ENCODE assay signal across 11 cellular contexts in the genomic region with DNA sequence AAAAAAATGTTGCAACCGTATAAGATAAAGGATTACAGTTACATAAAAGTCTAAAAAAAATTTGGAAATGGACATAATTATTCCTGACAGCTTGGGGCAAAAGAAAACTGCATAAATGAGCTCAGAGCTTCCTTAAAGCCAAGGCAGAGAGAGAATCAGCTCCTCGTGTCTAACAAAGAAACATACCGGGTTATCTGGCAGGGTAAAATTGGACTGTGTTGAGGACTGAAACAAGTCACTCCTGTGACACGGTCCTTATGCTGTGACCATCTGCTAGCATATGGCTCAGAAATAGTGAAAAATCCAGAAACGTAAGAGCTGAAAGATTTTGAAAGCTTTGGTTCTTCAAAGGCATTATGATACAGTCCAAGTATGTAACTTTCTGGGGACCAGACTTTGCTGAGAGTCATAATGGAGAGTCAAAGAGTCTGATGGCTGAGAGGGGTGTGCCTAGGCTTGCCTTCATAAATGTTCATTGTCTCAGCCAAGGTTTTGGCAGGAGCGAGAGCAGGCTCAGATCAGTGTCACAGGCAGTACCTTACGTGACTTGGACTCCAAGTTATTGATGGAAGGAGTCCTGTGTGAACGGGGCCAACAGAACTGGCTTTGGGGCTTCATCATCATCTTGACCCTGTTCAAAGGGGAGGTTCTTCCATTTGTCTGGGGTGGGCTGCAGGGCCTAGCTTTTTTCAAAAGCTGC. TPM values are rescaled to one million over a fixed set of nuclear protein-coding genes. Genes with fewer than 3 reads are reported as not detected.
A peak's percentile ranks its signal among the peaks of the same experiment; 100 is the strongest.
DNase-seq lines count a peak whose midpoint lies in the region; ATAC-seq and TF ChIP-seq lines count a peak whose summit lies in the region.
"Had no signal": no experiment of that assay in that cellular context is flagged by ENCODE, and none has a peak within 500 bp of the region (broad histone marks: within the 10 kb centered on the region; RNA-seq: fewer than 3 reads in every experiment).

No MANE protein-coding gene starts in this region.

- peaks cover 4% of the 10 kb centered on the region for H3K4me1 Mint-ChIP-seq in chondrocyte (ENCODE audit: low read depth)

- H3K27ac Mint-ChIP-seq in chondrocyte (ENCODE audit: unreplicated experiment): peak overlapping the region; percentile 32

- DNase-seq in G401 (ENCODE audit: low spot score) (peak; percentile 92), NCI-H345 treated with DMSO at 0.1 percent for 48 hours (lab: John Stamatoyannopoulos, UW; ENCODE audit: unreplicated experiment) (peak; percentile 84), chondrocyte (ENCODE audit: low spot score) (no peak), occipital lobe (lab: John Stamatoyannopoulos, UW) (peak; percentile 53), T-helper 2 cell (no peak), NCI-H226 (no peak)
- DNase-seq: activated T-cell treated with anti-CD3 and anti-CD28 coated beads, Interleukin-2, amount 50 U/mL, for 1 hour; foreskin fibroblast; NCI-H1436; PC-9 had no signal

- no peaks in the 10 kb centered on the region for H3K27me3 Mint-ChIP-seq in chondrocyte (ENCODE audit: low read depth)

- no peak for ATAC-seq in HG02973 (IDR thresholded peaks at IDR 0.05; ENCODE audit: unreplicated experiment)

- no peak for TF ChIP-seq CTCF in chondrocyte (IDR thresholded peaks at IDR 0.05)

- in situ Hi-C loops in G401 (cut with HindIII; ENCODE audit: low sequenced_read_pairs): no loop called here

- peaks cover 27% of the 10 kb centered on the region for H3K36me3 Mint-ChIP-seq in chondrocyte (ENCODE audit: low read depth)

- H3K9me3 Mint-ChIP-seq in chondrocyte (ENCODE audit: low read depth): no peaks in the 10 kb centered on the region

- H3K4me3 Mint-ChIP-seq in chondrocyte (ENCODE audit: unreplicated experiment): no peak overlapping the region

RNA-seq across cellular contexts. Expression of a gene that starts 12.5 kb away (rescaled TPM):
- 2.4 and 3.2 TPM in 2 replicates for total RNA-seq in G401 (2014; rRNA removed; shearing (Covaris generic))
- total RNA-seq in chondrocyte: 3.9 to 8.3 TPM (median 7.9 TPM) in 3 replicates
- 4.5 TPM for total RNA-seq in occipital lobe

Comparison
In these comparisons a context has a peak if more than half of its experiments do, and no peak if none do; other contexts are left out.
1. DNase-seq: peak in G401 (single experiment), NCI-H345 treated with DMSO at 0.1 percent for 48 hours (single experiment) and occipital lobe (single experiment); none in chondrocyte (single experiment), T-helper 2 cell (0 of 5) and NCI-H226 (single experiment).